In the genomic region with DNA sequence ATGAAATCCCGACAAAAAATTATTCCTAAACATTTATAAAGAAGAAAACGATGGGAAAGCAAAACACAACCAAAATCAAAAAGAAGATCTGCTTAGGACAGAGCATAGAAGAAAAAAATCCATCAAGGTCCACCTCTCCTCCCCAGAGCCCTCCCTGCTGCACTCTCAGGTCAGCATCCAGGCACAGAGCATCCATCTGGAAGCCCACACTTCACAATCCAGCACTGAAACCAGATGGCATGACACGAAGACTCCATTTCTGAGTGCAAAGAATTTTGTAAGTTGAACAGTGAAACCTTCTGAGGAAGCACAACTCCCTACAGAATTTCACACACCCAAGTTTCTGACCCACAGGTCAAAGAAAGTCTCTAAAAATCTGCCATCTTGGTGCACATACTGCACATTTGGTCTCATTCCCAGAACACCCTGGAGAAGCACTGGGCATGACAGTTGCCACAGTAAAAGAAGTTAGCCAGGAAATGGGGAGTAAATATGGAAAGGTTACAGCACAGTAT, we compare ENCODE assay signal across 20 cellular contexts.
"Had no signal": no experiment of that assay in that cellular context is flagged by ENCODE, and none has a peak within 500 bp of the region (broad histone marks: within the 10 kb centered on the region; RNA-seq: fewer than 3 reads in every experiment).

No MANE protein-coding gene starts in this region.

- DNase-seq: effector memory CD4-positive, alpha-beta T cell; glutamatergic neuron; islet precursor cell; mammary epithelial cell; naive thymus-derived CD4-positive, alpha-beta T cell; nephron progenitor cell; posterior cingulate gyrus; spleen; stimulated activated CD4-positive, alpha-beta T cell treated with anti-CD3 and anti-CD28 coated beads, Interleukin-15, amount 100 ng/mL, for 24 hours; stimulated activated CD4-positive, alpha-beta T cell treated with anti-CD3 and anti-CD28 coated beads, Interleukin-1b, Interleukin-23, amount 100 ng/mL, for 48 hours; stimulated activated CD4-positive, alpha-beta T cell treated with anti-CD3 and anti-CD28 coated beads, Interleukin-4, amount 100 ng/mL, for 24 hours; stimulated activated naive B cell treated with anti-CD40 and anti-IgM and Interleukin-4, amounts not matched to agents 10 μg/mL and 1 μg/mL and 100 μg/mL, for 72 hours; stimulated activated naive CD8-positive, alpha-beta T cell treated with anti-CD3 and anti-CD28 coated beads, Interleukin-15, amount 100 ng/mL, for 72 hours; testis; transverse colon had no signal

- ATAC-seq: esophagus mucosa; gastroesophageal sphincter; left lobe of liver; naive thymus-derived CD4-positive, alpha-beta T cell; sciatic nerve; stimulated activated naive B cell treated with anti-CD40 and anti-IgM and Interleukin-4, amounts not matched to agents 10 μg/mL and 1 μg/mL and 100 μg/mL, for 72 hours; stimulated activated naive CD8-positive, alpha-beta T cell treated with anti-CD3 and anti-CD28 coated beads, Interleukin-15, amount 100 ng/mL, for 72 hours had no signal

- FAIRE-seq: endometrium had no signal

- H3K4me1 ChIP-seq: gastroesophageal sphincter, spleen had no signal

- H3K9me3 ChIP-seq: gastroesophageal sphincter, spleen, testis, transverse colon had no signal

- H3K27me3 ChIP-seq: gastroesophageal sphincter, spleen, testis, transverse colon had no signal

- H3K27ac ChIP-seq: gastroesophageal sphincter, spleen, testis, transverse colon had no signal

- H3K36me3 ChIP-seq: gastroesophageal sphincter, spleen, transverse colon had no signal

- H3K4me3 ChIP-seq: gastroesophageal sphincter, spleen, testis, transverse colon had no signal
